Comparison of ENCODE assay signal across 9 cellular contexts in the genomic region with DNA sequence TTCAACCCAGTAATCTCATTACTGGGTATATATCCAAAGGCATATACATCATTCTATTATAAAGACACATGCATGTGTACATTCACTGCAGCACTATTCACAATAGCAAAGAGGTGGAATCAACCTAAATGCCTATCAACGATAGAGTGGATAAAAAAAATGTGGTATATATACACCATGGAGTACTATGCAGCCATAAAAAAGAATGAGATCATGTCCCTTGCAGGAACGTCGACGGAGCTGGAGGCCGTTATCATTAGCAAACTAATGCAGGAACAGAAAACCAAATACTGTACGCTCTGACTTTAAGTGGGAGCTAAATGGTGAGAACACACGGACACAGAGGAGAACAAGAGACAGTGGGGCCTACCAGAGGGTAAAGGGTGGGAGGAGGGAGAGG.
"Had no signal": no experiment of that assay in that cellular context is flagged by ENCODE, and none has a peak within 500 bp of the region (broad histone marks: within the 10 kb centered on the region; RNA-seq: fewer than 3 reads in every experiment).

No MANE protein-coding gene starts in this region.

- ATAC-seq: HCT116 had no signal

- H3K4me2 ChIP-seq: KMS-11 had no signal

- H3K9ac ChIP-seq: GM23248, KMS-11 had no signal

- DNase-seq: GM23248, GOT3, H7, IMR-90, KBM-7 had no signal

- H3K27ac ChIP-seq: GM23248, KMS-11 had no signal

- H3K36me3 ChIP-seq: HAP-1 had no signal

- H3K4me3 ChIP-seq: GM23248, HAP-1 had no signal

- H3K9me3 ChIP-seq: HAP-1 had no signal

- H2AFZ ChIP-seq: GM23248 had no signal

- FAIRE-seq: HTR-8/SVneo had no signal
